ENCODE assay signal across 8 cellular contexts in genomic region chr19:33819875-33820781, GRCh38. TPM values are rescaled to one million over a fixed set of nuclear protein-coding genes. Genes with fewer than 3 reads are reported as not detected.
DNase-seq lines count a peak whose midpoint lies in the region; ATAC-seq, FAIRE-seq and TF ChIP-seq lines count a peak whose summit lies in the region.

No MANE protein-coding gene starts in this region.

- H3K27me3 Mint-ChIP-seq in naive thymus-derived CD4-positive, alpha-beta T cell: peaks cover 0 to 20% (median 7%) of the 10 kb centered on the region in 5 donors

- H3K9me3 Mint-ChIP-seq in naive thymus-derived CD4-positive, alpha-beta T cell: peaks cover 0 to 2% (median 0%) of the 10 kb centered on the region in 11 donors

- H3K9me3 ChIP-seq in fibroblast of lung (ENCODE audit: control insufficient read depth, insufficient read depth, low read depth, low read length): no peaks in the 10 kb centered on the region
- no peaks in the 10 kb centered on the region for H3K9me3 ChIP-seq in naive thymus-derived CD4-positive, alpha-beta T cell (ENCODE audit: control insufficient read depth in 2 of 3, low read length in 3 of 3)

- H2AFZ ChIP-seq in fibroblast of lung (ENCODE audit: low read length): peak overlapping the region; percentile 78

- no peak for FAIRE-seq in GM12892 (lab: Jason Lieb, UNC)

- TF ChIP-seq POLR2A in GM12892 (IDR thresholded peaks at IDR 0.05; ENCODE audit: low read depth, low read length): no peak

- H3K79me2 ChIP-seq in fibroblast of lung (ENCODE audit: control insufficient read depth, insufficient read depth, low read length): no peaks in the 10 kb centered on the region

- peak overlapping the region; percentile 58 to 91 (median 74) for H3K4me3 Mint-ChIP-seq in naive thymus-derived CD4-positive, alpha-beta T cell

- peaks cover 5% of the 10 kb centered on the region for H3K4me1 ChIP-seq in fibroblast of lung (ENCODE audit: control insufficient read depth, extremely low read depth, insufficient read depth, low read length)
- H3K4me1 ChIP-seq in naive thymus-derived CD4-positive, alpha-beta T cell (ENCODE audit: control insufficient read depth in 2 of 2, insufficient read depth in 2 of 2, low read length in 2 of 2): no peaks in the 10 kb centered on the region

- TF ChIP-seq CTCF in fibroblast of lung (conservative IDR thresholded peaks at IDR 0.05 in 1 of 2, IDR thresholded peaks at IDR 0.05 in 1 of 2; ENCODE audit: low read depth in 1 of 2, low read length in 2 of 2): no peak

- H4K20me1 ChIP-seq in fibroblast of lung (ENCODE audit: control insufficient read depth, extremely low read depth, insufficient read depth, low read length): no peaks in the 10 kb centered on the region

- POLR2A ChIA-PET in naive thymus-derived CD4-positive, alpha-beta T cell (lab: Charles Lee): no interaction called here

- H3K4me2 ChIP-seq in fibroblast of lung (ENCODE audit: extremely low read depth, insufficient read depth, low read length): peak overlapping the region; percentile 78

- peak overlapping the region in 1 of 9 donors; percentile 86 for H3K27ac Mint-ChIP-seq in naive thymus-derived CD4-positive, alpha-beta T cell

- no peaks in the 10 kb centered on the region for H3K36me3 ChIP-seq in fibroblast of lung (ENCODE audit: control insufficient read depth, insufficient read depth, low read length)
- H3K36me3 ChIP-seq in naive thymus-derived CD4-positive, alpha-beta T cell (ENCODE audit: control insufficient read depth in 2 of 3, insufficient read depth in 3 of 3, low read length in 3 of 3): no peaks in the 10 kb centered on the region

- DNase-seq in NCI-H526 treated with DMSO at 0.1 percent for 48 hours (lab: John Stamatoyannopoulos, UW) (peak; percentile 58), activated T-cell treated with anti-CD3 and anti-CD28 coated beads for 48 hours (ENCODE audit: low read depth) (peak; percentile 63), fibroblast of lung (ENCODE audit: low read depth in 2 of 2) (peak; percentile 66 to 76), GM12892 (ENCODE audit: insufficient read length) (no peak), NCI-H2029 treated with DMSO at 0.1 percent for 48 hours (lab: John Stamatoyannopoulos, UW) (no peak)
- DNase-seq in naive thymus-derived CD4-positive, alpha-beta T cell: peak in 8 of 9 donors; percentile 15 to 77 (median 28)

- peak overlapping the region; percentile 50 for H3K9ac ChIP-seq in fibroblast of lung (ENCODE audit: insufficient read depth, low read length)

- peaks cover 0 to 35% (median 11%) of the 10 kb centered on the region in 7 donors for H3K4me1 Mint-ChIP-seq in naive thymus-derived CD4-positive, alpha-beta T cell

- no peaks in the 10 kb centered on the region for H3K27me3 ChIP-seq in fibroblast of lung (ENCODE audit: control insufficient read depth, insufficient read depth, low read length)
- peaks cover 0 to 3% of the 10 kb centered on the region in 2 donors for H3K27me3 ChIP-seq in naive thymus-derived CD4-positive, alpha-beta T cell (ENCODE audit: control insufficient read depth in 2 of 2, insufficient read depth in 2 of 2, low read length in 2 of 2)

- intact Hi-C loops in naive thymus-derived CD4-positive, alpha-beta T cell (cut with micrococcal nuclease): no loop called here

- H3K4me3 ChIP-seq in fibroblast of lung (replicated peaks in 1 of 4; ENCODE audit: control extremely low read depth in 1 of 4, insufficient read depth in 1 of 4, low read depth in 3 of 4, low read length in 4 of 4): peak overlapping the region; percentile 17 to 49 (median 36)
- H3K4me3 ChIP-seq in naive thymus-derived CD4-positive, alpha-beta T cell (ENCODE audit: low read length): peak overlapping the region; percentile 54

- H3K36me3 Mint-ChIP-seq in naive thymus-derived CD4-positive, alpha-beta T cell: no peaks in the 10 kb centered on the region

- ATAC-seq in GM19324 (IDR thresholded peaks at IDR 0.05; ENCODE audit: low FRiP score, unreplicated experiment): peak; percentile 63
- ATAC-seq in naive thymus-derived CD4-positive, alpha-beta T cell: peak; percentile 85

- CTCF ChIA-PET in naive thymus-derived CD4-positive, alpha-beta T cell (lab: Charles Lee): interaction anchor here (0.6 to 0.8 kb wide), 2 partner anchors 25 to 340 kb away, joined by 3 to 5 read pairs; no protein-coding TSS in a partner anchor

- H3K27ac ChIP-seq in fibroblast of lung (ENCODE audit: insufficient read depth, low read length) (peak overlapping the region; percentile 38), temporal lobe (ENCODE audit: low read depth, low read length) (peak overlapping the region; percentile 44)
- H3K27ac ChIP-seq in naive thymus-derived CD4-positive, alpha-beta T cell (ENCODE audit: low read depth, low read length): no peak overlapping the region

RNA-seq across cellular contexts. Expression of gene KCTD15, which starts 23.5 kb away (rescaled TPM):
- total RNA-seq in fibroblast of lung: 9.7 and 26.5 TPM in 2 replicates
- polyA plus RNA-seq in fibroblast of lung: 3.3 and 6.3 TPM in 2 replicates
- 3.7 and 9.4 TPM in 2 replicates for polyA plus RNA-seq in fibroblast of lung (2012)
- polyA minus RNA-seq in fibroblast of lung (ENCODE audit: low replicate concordance): 3.8 and 6.2 TPM in 2 replicates
- total RNA-seq in naive thymus-derived CD4-positive, alpha-beta T cell: 10 to 100 TPM in 1 of 5 experiments, 1 to 10 TPM in 3, under 1 TPM in 1; 0.95 to 11.6 (median 2.5) TPM
- polyA plus RNA-seq in naive thymus-derived CD4-positive, alpha-beta T cell: not detected
- total RNA-seq in temporal lobe: 112 TPM
- not detected for polyA plus RNA-seq in GM12892 (2012; ENCODE audit: missing spikeins)

Comparison
In these comparisons a context has a peak if more than half of its experiments do, and no peak if none do; other contexts are left out.
1. DNase-seq: peak in NCI-H526 treated with DMSO at 0.1 percent for 48 hours (single experiment), activated T-cell treated with anti-CD3 and anti-CD28 coated beads for 48 hours (single experiment), fibroblast of lung (2 of 2) and naive thymus-derived CD4-positive, alpha-beta T cell (8 of 9); none in GM12892 (single experiment) and NCI-H2029 treated with DMSO at 0.1 percent for 48 hours (single experiment).